ENCODE assay signal across 11 cellular contexts in the genomic region with DNA sequence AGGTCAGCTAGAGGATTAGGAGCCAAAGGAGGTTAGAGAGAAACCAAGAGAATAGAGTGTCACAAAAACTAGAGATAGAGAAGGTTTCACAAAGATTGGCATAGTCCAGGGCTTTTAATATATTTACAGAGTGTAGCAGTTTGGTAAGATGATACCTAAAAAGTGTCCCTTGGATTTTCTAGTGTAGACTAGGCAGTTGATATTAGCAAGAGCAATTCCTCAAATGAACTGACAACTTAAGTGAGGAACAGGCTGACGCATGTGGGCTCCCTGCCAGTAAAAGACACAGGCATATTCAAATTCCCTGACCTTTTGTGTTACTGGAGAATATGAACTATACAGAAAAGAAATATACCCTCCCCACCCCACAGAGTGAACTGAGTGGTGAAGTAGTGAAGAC. TPM values are rescaled to one million over a fixed set of nuclear protein-coding genes. Genes with fewer than 3 reads are reported as not detected.
DNase-seq lines count a peak whose midpoint lies in the region; ATAC-seq lines count a peak whose summit lies in the region.
"Had no signal": no experiment of that assay in that cellular context is flagged by ENCODE, and none has a peak within 500 bp of the region (broad histone marks: within the 10 kb centered on the region; RNA-seq: fewer than 3 reads in every experiment).

No MANE protein-coding gene starts in this region.

- DNase-seq in NCI-H510A treated with DMSO at 0.1 percent for 48 hours (lab: John Stamatoyannopoulos, UW) (peak; percentile 55), NCI-H510A (lab: John Stamatoyannopoulos, UW) (no peak), RPMI7951 (ENCODE audit: low read depth) (peak; percentile 21), fibroblast of the conjunctiva (ENCODE audit: low read depth) (peak; percentile 0), smooth muscle cell of the brain vasculature (ENCODE audit: low read depth, low spot score) (peak; percentile 33), KG1 (lab: John Stamatoyannopoulos, UW) (no peak)
- DNase-seq in activated CD4-positive, alpha-beta T cell treated with anti-CD3 and anti-CD28 coated beads, Interleukin-2, amount 50 U/mL, for 1 hour = no peak
- DNase-seq: NCI-H524 had no signal

- no peak for ATAC-seq in HG02678 (IDR thresholded peaks at IDR 0.05; ENCODE audit: unreplicated experiment)
- ATAC-seq: sciatic nerve had no signal

RNA-seq across cellular contexts. Expression of a gene that starts 40.1 kb away (rescaled TPM):
- 108 and 128 TPM in 2 replicates for total RNA-seq in RPMI7951 (2014; rRNA removed; shearing (Covaris generic))

RNA-seq across cellular contexts. Expression of a gene that starts 40.3 kb away (rescaled TPM):
- total RNA-seq in RPMI7951 (2014; rRNA removed; shearing (Covaris generic)) = not detected in 2 replicates
- total RNA-seq: activated T-helper 2 cell treated with anti-CD3 and anti-CD28 coated beads, Interferon-gamma antibody, Interleukin-2, Interleukin-4, amounts not matched to agents 10 μg/mL and 5 μg/mL and 100 μg/mL, durations not matched to agents 14 hours and 24 hours and 36 hours had no signal

RNA-seq across cellular contexts. Expression of a gene that starts 54.5 kb away (rescaled TPM):
- not detected in 2 replicates for total RNA-seq in RPMI7951 (2014; rRNA removed; shearing (Covaris generic))
- total RNA-seq: activated T-helper 2 cell treated with anti-CD3 and anti-CD28 coated beads, Interferon-gamma antibody, Interleukin-2, Interleukin-4, amounts not matched to agents 10 μg/mL and 5 μg/mL and 100 μg/mL, durations not matched to agents 14 hours and 24 hours and 36 hours; sciatic nerve had no signal

Comparison
In these comparisons a context has a peak if more than half of its experiments do, and no peak if none do; other contexts are left out.
1. DNase-seq: peak in NCI-H510A treated with DMSO at 0.1 percent for 48 hours (single experiment), RPMI7951 (single experiment), fibroblast of the conjunctiva (single experiment) and smooth muscle cell of the brain vasculature (single experiment); none in NCI-H510A (single experiment), KG1 (single experiment) and activated CD4-positive, alpha-beta T cell treated with anti-CD3 and anti-CD28 coated beads, Interleukin-2, amount 50 U/mL, for 1 hour (single experiment).